In genomic region chr11:808427-809286, GRCh38 we compare ENCODE assay signal across 8 cellular contexts. TPM values are rescaled to one million over a fixed set of nuclear protein-coding genes. Genes with fewer than 3 reads are reported as not detected.
DNase-seq lines count a peak whose midpoint lies in the region; ATAC-seq and TF ChIP-seq lines count a peak whose summit lies in the region.

No MANE protein-coding gene starts in this region.

- H3K9me3 ChIP-seq in KOPT-K1 (ENCODE audit: insufficient read depth, low read length, poor library complexity, severe bottlenecking) (no peaks in the 10 kb centered on the region), left lung (no peaks in the 10 kb centered on the region), testis (no peaks in the 10 kb centered on the region)

- in situ Hi-C loops in astrocyte of the cerebellum (cut with HindIII; ENCODE audit: low sequenced_read_pairs) = no loop called here

- H3K4me3 ChIP-seq in GM08714 (ENCODE audit: low read length) (peak overlapping the region; percentile 76), astrocyte of the cerebellum (ENCODE audit: low read depth, low read length) (peak overlapping the region; percentile 93), left lung (peak overlapping the region; percentile 97 to 100), testis (peak overlapping the region; percentile 88 to 96)

- H3K36me3 ChIP-seq in KOPT-K1 (ENCODE audit: insufficient read depth, low read length) = peaks cover 32% of the 10 kb centered on the region
- H3K36me3 ChIP-seq in left lung = peaks cover 3 to 27% of the 10 kb centered on the region in 2 donors
- H3K36me3 ChIP-seq in testis (ENCODE audit: low read depth, missing control alignments) = no peaks in the 10 kb centered on the region

- 29 to 35% methylated on average over 15 to 28 of the region's 36 CpGs for WGBS in testis, 2 donors

- no peak for TF ChIP-seq CTCF in astrocyte of the cerebellum (IDR thresholded peaks at IDR 0.05; ENCODE audit: low read depth, low read length, missing control alignments)
- no peak for TF ChIP-seq CTCF in left lung (IDR thresholded peaks at IDR 0.05)
- TF ChIP-seq CTCF in testis (IDR thresholded peaks at IDR 0.05) = no peak

- intact Hi-C loops in left lung (cut with DNase I) (no loop called here), testis (cut with DNase I; ENCODE audit: low total_unique reads) (no loop called here)

- DNase-seq in astrocyte of the cerebellum (ENCODE audit: low read depth) = no peak
- DNase-seq in left lung = no peak
- DNase-seq in testis = no peak
- no peak for DNase-seq in SHP77 treated with DMSO at 0.1 percent for 48 hours (lab: John Stamatoyannopoulos, UW)
- DNase-seq in COLO829 (ENCODE audit: low spot score) = no peak

- H3K27me3 ChIP-seq in left lung (no peaks in the 10 kb centered on the region), testis (no peaks in the 10 kb centered on the region)

- H3K27ac ChIP-seq in KOPT-K1 (ENCODE audit: low read depth, low read length, poor library complexity, severe bottlenecking) = peak overlapping the region; percentile 97
- H3K27ac ChIP-seq in left lung = peak overlapping the region; percentile 94 to 97
- H3K27ac ChIP-seq in testis = peak overlapping the region; percentile 96 to 98

- no peak for ATAC-seq in left lung
- ATAC-seq in GM18511 (IDR thresholded peaks at IDR 0.05; ENCODE audit: unreplicated experiment) = no peak

- H3K4me1 ChIP-seq in left lung (peaks cover 30 to 71% of the 10 kb centered on the region in 2 donors), testis (peaks cover 30% of the 10 kb centered on the region)

- TF ChIP-seq POLR2A in testis (IDR thresholded peaks at IDR 0.05) = no peak

RNA-seq across cellular contexts. Expression of gene RPLP2, which starts 1.1 kb away (rescaled TPM):
- 1,000 to 10,000 TPM; 1,620 to 1,802 TPM for total RNA-seq in left lung
- total RNA-seq in testis = 100 to 1,000 TPM; 193 to 864 TPM
- 943 TPM for polyA plus RNA-seq in testis (ENCODE audit: insufficient read depth, low read depth, low replicate concordance)

RNA-seq across cellular contexts. Expression of gene PIDD1, which starts 3.6 kb away (rescaled TPM):
- total RNA-seq in left lung = 10 to 100 TPM; 13.8 to 18.6 TPM
- 10 to 100 TPM; 50.7 to 59.3 TPM for total RNA-seq in testis
- polyA plus RNA-seq in testis (ENCODE audit: insufficient read depth, low read depth, low replicate concordance) = 17.6 TPM

RNA-seq across cellular contexts. Expression of gene PNPLA2, which starts 10.1 kb away (rescaled TPM):
- total RNA-seq in left lung (100 to 1,000 TPM in 1 of 2 donors, 10 to 100 TPM in 1; 96.3 to 128 TPM), testis (100 to 1,000 TPM in 1 of 2 donors, 10 to 100 TPM in 1; 96.7 to 108 TPM)
- polyA plus RNA-seq in testis (ENCODE audit: insufficient read depth, low read depth, low replicate concordance) = 86.7 TPM

RNA-seq across cellular contexts. Expression of gene SLC25A22, which starts 10.6 kb away (rescaled TPM):
- 10 to 100 TPM; 28.9 to 29.4 TPM for total RNA-seq in left lung
- 10 to 100 TPM; 39.7 to 42.4 TPM for total RNA-seq in testis
- 25.1 TPM for polyA plus RNA-seq in testis (ENCODE audit: insufficient read depth, low read depth, low replicate concordance)

RNA-seq across cellular contexts. Expression of gene CEND1, which starts 18.8 kb away (rescaled TPM):
- under 1 TPM in 1 of 2 donors, not detected in 1; 0.47 TPM for total RNA-seq in left lung
- total RNA-seq in testis = 1 to 10 TPM; 1.0 to 2.1 TPM
- 0.50 TPM for polyA plus RNA-seq in testis (ENCODE audit: insufficient read depth, low read depth, low replicate concordance)
